Comparison of ENCODE assay signal across 10 cellular contexts in genomic region chr17:41851382-41851781, GRCh38. TPM values are rescaled to one million over a fixed set of nuclear protein-coding genes. Genes with fewer than 3 reads are reported as not detected.
"Had no signal": no experiment of that assay in that cellular context is flagged by ENCODE, and none has a peak within 500 bp of the region (broad histone marks: within the 10 kb centered on the region; RNA-seq: fewer than 3 reads in every experiment).

No MANE protein-coding gene starts in this region.

RNA-seq across cellular contexts. Expression of gene KLHL10, which starts 13.8 kb away (rescaled TPM):
- total RNA-seq: activated CD4-positive, alpha-beta T cell treated with anti-CD3 and anti-CD28 coated beads, Interleukin-2, amount 10 ng/mL, durations not matched to agents 24 days and 14 days; activated CD8-positive, alpha-beta memory T cell treated with anti-CD3 and anti-CD28 coated beads, Interleukin-2, amount 10 ng/mL, durations not matched to agents 7 days and 5 days; activated CD8-positive, alpha-beta T cell treated with anti-CD3 and anti-CD28 coated beads, Interleukin-2, amount 10 ng/mL, durations not matched to agents 7 days and 5 days; activated naive CD4-positive, alpha-beta T cell treated with anti-CD3 and anti-CD28 coated beads for 36 hours; activated T-helper 1 cell treated with anti-CD3 and anti-CD28 coated beads, Interleukin-12 subunit alpha, Interleukin-12 subunit beta, Interleukin-2, Interleukin-4 antibody, amounts not matched to agents 30 ng/mL and 10 ng/mL and 1 ng/mL, durations not matched to agents 14 hours and 24 hours and 36 hours; body of pancreas; chondrocyte; dermis blood vessel endothelial cell; glomerular endothelial cell; T-cell had no signal

RNA-seq across cellular contexts. Expression of gene FKBP10, which starts 38.6 kb away (rescaled TPM):
- total RNA-seq: activated CD8-positive, alpha-beta T cell treated with anti-CD3 and anti-CD28 coated beads, Interleukin-2, amount 10 ng/mL, durations not matched to agents 7 days and 5 days had no signal
